Comparison of ENCODE assay signal across 37 cellular contexts in the genomic region with DNA sequence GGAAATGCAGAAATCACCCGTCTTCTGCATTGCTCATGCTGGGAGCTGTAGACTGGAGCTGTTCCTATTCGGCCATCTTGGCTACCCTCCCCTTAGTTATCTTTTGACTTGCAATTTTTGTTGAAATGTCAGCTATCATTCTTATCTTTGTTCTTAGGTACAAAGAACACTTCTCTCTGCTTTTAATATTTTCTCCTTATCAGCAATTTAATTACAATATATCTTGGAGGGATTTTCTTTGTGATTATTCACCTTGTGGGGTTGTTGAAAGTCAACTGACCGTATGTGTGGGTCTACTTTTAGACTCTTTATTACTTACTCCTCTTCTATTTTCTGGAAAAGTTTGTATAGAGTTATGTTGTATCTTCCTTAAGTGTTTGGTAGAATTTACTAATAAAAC. TPM values are rescaled to one million over a fixed set of nuclear protein-coding genes. Genes with fewer than 3 reads are reported as not detected.
"Had no signal": no experiment of that assay in that cellular context is flagged by ENCODE, and none has a peak within 500 bp of the region (broad histone marks: within the 10 kb centered on the region; RNA-seq: fewer than 3 reads in every experiment).

No MANE protein-coding gene starts in this region.

- H3K36me3 Mint-ChIP-seq: activated CD4-positive, alpha-beta memory T cell treated with anti-CD3 and anti-CD28 coated beads for 36 hours; activated naive CD4-positive, alpha-beta T cell treated with anti-CD3 and anti-CD28 coated beads, Interleukin-2, amount 50 U/mL, for 72 hours; activated naive CD8-positive, alpha-beta T cell treated with anti-CD3 and anti-CD28 coated beads for 36 hours had no signal

- H3K4me3 ChIP-seq: adrenal gland, body of pancreas, breast epithelium had no signal

- H3K4me1 ChIP-seq: adrenal gland, breast epithelium had no signal

- H3K4me3 Mint-ChIP-seq: activated B cell treated with CpG ODN at 0.5 μM for 24 hours; activated CD4-positive, alpha-beta memory T cell treated with anti-CD3 and anti-CD28 coated beads for 36 hours; activated CD4-positive, alpha-beta T cell treated with anti-CD3 and anti-CD28 coated beads, Interleukin-2, amount 10 ng/mL, durations not matched to agents 24 days and 14 days; activated CD8-positive, alpha-beta T cell treated with anti-CD3 and anti-CD28 coated beads for 36 hours; activated naive CD4-positive, alpha-beta T cell treated with anti-CD3 and anti-CD28 coated beads for 36 hours; activated naive CD8-positive, alpha-beta T cell treated with anti-CD3 and anti-CD28 coated beads for 36 hours; activated T-cell treated with anti-CD3 and anti-CD28 coated beads, Interleukin-2, amount 50 U/mL, for 4 hours; activated T-cell treated with anti-CD3 and anti-CD28 coated beads, Interleukin-2, amount 50 U/mL, for 72 hours; activated T-helper 1 cell treated with anti-CD3 and anti-CD28 coated beads, Interleukin-12 subunit alpha, Interleukin-12 subunit beta, Interleukin-2, Interleukin-4 antibody, amounts not matched to agents 30 ng/mL and 10 ng/mL and 1 ng/mL, durations not matched to agents 14 hours and 24 hours and 36 hours; activated T-helper 17 cell treated with anti-CD3 and anti-CD28 coated beads, Interleukin-2, amount 50 U/mL, for 72 hours; central memory CD8-positive, alpha-beta T cell; T-helper 1 cell treated with Interleukin-12 subunit alpha and Interleukin-12 subunit beta and Interleukin-4 antibody, amounts not matched to agents 30 μg/mL and 1 μg/mL, for 36 hours; T-helper 2 cell treated with Interferon-gamma antibody and Interleukin-4, amounts not matched to agents 5 μg/mL and 100 μg/mL, for 36 hours had no signal

- DNase-seq: activated B cell treated with CpG ODN at 0.5 μM for 24 hours; activated CD4-positive, alpha-beta T cell treated with anti-CD3 and anti-CD28 coated beads for 4 hours; activated CD4-positive, alpha-beta T cell treated with anti-CD3 and anti-CD28 coated beads, Interleukin-2, amount 10 ng/mL, durations not matched to agents 24 days and 14 days; activated CD4-positive, alpha-beta T cell treated with anti-CD3 and anti-CD28 coated beads, Interleukin-2, amount 50 U/mL, for 1 hour; activated CD4-positive, alpha-beta T cell treated with anti-CD3 and anti-CD28 coated beads, Interleukin-2, amount 50 U/mL, for 4 hours; activated CD4-positive, CD25-positive, alpha-beta regulatory T cell treated with anti-CD3 and anti-CD28 coated beads, Interleukin-2, amount 50 U/mL, for 72 hours; activated CD8-positive, alpha-beta memory T cell treated with anti-CD3 and anti-CD28 coated beads, Interleukin-2, amount 50 U/mL, for 4 hours; activated CD8-positive, alpha-beta T cell treated with anti-CD3 and anti-CD28 coated beads for 36 hours; activated gamma-delta T cell treated with Interleukin-2 at 50 U/mL for 16 hours; activated naive CD4-positive, alpha-beta T cell; activated naive CD4-positive, alpha-beta T cell treated with anti-CD3 and anti-CD28 coated beads for 36 hours; activated naive CD4-positive, alpha-beta T cell treated with anti-CD3 and anti-CD28 coated beads, Interleukin-2, amount 50 U/mL, for 16 hours; activated naive CD8-positive, alpha-beta T cell treated with anti-CD3 and anti-CD28 coated beads for 36 hours; activated T-cell treated with anti-CD3 and anti-CD28 coated beads for 4 hours; activated T-cell treated with anti-CD3 and anti-CD28 coated beads, Interleukin-2, amount 50 U/mL, for 1 hour; activated T-cell treated with anti-CD3 and anti-CD28 coated beads, Interleukin-2, amount 50 U/mL, for 4 hours; activated T-cell treated with anti-CD3 and anti-CD28 coated beads, Interleukin-2, amount 50 U/mL, for 72 hours; adrenal gland; amniotic stem cell; body of pancreas; brain microvascular endothelial cell; caudate nucleus; cerebellar nuclear complex; T-helper 1 cell; T-helper 2 cell; T-helper 9 cell had no signal

- FAIRE-seq: astrocyte had no signal

- H3K4me1 Mint-ChIP-seq: activated B cell treated with CpG ODN at 0.5 μM for 24 hours; activated CD4-positive, alpha-beta T cell treated with anti-CD3 and anti-CD28 coated beads, Interleukin-2, amount 10 ng/mL, durations not matched to agents 24 days and 14 days; activated naive CD8-positive, alpha-beta T cell treated with anti-CD3 and anti-CD28 coated beads for 36 hours; activated T-helper 17 cell treated with anti-CD3 and anti-CD28 coated beads, Interleukin-2, amount 50 U/mL, for 72 hours; central memory CD8-positive, alpha-beta T cell had no signal

- H3K27ac ChIP-seq: adrenal gland, body of pancreas, brain microvascular endothelial cell, breast epithelium, VCaP had no signal

- H3K9me3 Mint-ChIP-seq: activated CD4-positive, alpha-beta memory T cell treated with anti-CD3 and anti-CD28 coated beads for 36 hours; activated CD4-positive, alpha-beta T cell treated with anti-CD3 and anti-CD28 coated beads, Interleukin-2, amount 10 ng/mL, durations not matched to agents 24 days and 14 days; activated CD8-positive, alpha-beta T cell treated with anti-CD3 and anti-CD28 coated beads for 36 hours; activated naive CD4-positive, alpha-beta T cell treated with anti-CD3 and anti-CD28 coated beads for 36 hours; activated naive CD4-positive, alpha-beta T cell treated with anti-CD3 and anti-CD28 coated beads, Interleukin-2, amount 50 U/mL, for 72 hours; activated naive CD8-positive, alpha-beta T cell treated with anti-CD3 and anti-CD28 coated beads for 36 hours; activated T-cell treated with anti-CD3 and anti-CD28 coated beads, Interleukin-2, amount 50 U/mL, for 4 hours; activated T-helper 1 cell treated with anti-CD3 and anti-CD28 coated beads, Interleukin-12 subunit alpha, Interleukin-12 subunit beta, Interleukin-2, Interleukin-4 antibody, amounts not matched to agents 30 ng/mL and 10 ng/mL and 1 ng/mL, durations not matched to agents 14 hours and 24 hours and 36 hours; activated T-helper 17 cell treated with anti-CD3 and anti-CD28 coated beads, Interleukin-2, amount 50 U/mL, for 72 hours; central memory CD8-positive, alpha-beta T cell; T-helper 1 cell treated with Interleukin-12 subunit alpha and Interleukin-12 subunit beta and Interleukin-4 antibody, amounts not matched to agents 30 μg/mL and 1 μg/mL, for 36 hours; T-helper 2 cell treated with Interferon-gamma antibody and Interleukin-4, amounts not matched to agents 5 μg/mL and 100 μg/mL, for 36 hours had no signal

- ATAC-seq: activated CD8-positive, alpha-beta T cell treated with anti-CD3 and anti-CD28 coated beads for 36 hours; activated naive CD4-positive, alpha-beta T cell treated with anti-CD3 and anti-CD28 coated beads, Interleukin-2, amount 50 U/mL, for 72 hours; activated T-cell treated with anti-CD3 and anti-CD28 coated beads, Interleukin-2, amount 50 U/mL, for 4 hours; activated T-cell treated with anti-CD3 and anti-CD28 coated beads, Interleukin-2, amount 50 U/mL, for 72 hours; activated T-helper 17 cell treated with anti-CD3 and anti-CD28 coated beads, Interleukin-2, amount 50 U/mL, for 72 hours; body of pancreas had no signal

- H3K9me3 ChIP-seq: adrenal gland, body of pancreas, breast epithelium had no signal

- H3K27ac Mint-ChIP-seq: activated B cell treated with CpG ODN at 0.5 μM for 24 hours; activated CD4-positive, alpha-beta memory T cell treated with anti-CD3 and anti-CD28 coated beads for 36 hours; activated CD4-positive, alpha-beta T cell treated with anti-CD3 and anti-CD28 coated beads, Interleukin-2, amount 10 ng/mL, durations not matched to agents 24 days and 14 days; activated CD8-positive, alpha-beta T cell treated with anti-CD3 and anti-CD28 coated beads for 36 hours; activated naive CD4-positive, alpha-beta T cell treated with anti-CD3 and anti-CD28 coated beads for 36 hours; activated naive CD4-positive, alpha-beta T cell treated with anti-CD3 and anti-CD28 coated beads, Interleukin-2, amount 50 U/mL, for 72 hours; activated naive CD8-positive, alpha-beta T cell treated with anti-CD3 and anti-CD28 coated beads for 36 hours; activated T-cell treated with anti-CD3 and anti-CD28 coated beads, Interleukin-2, amount 50 U/mL, for 72 hours; activated T-helper 1 cell treated with anti-CD3 and anti-CD28 coated beads, Interleukin-12 subunit alpha, Interleukin-12 subunit beta, Interleukin-2, Interleukin-4 antibody, amounts not matched to agents 30 ng/mL and 10 ng/mL and 1 ng/mL, durations not matched to agents 14 hours and 24 hours and 36 hours; activated T-helper 17 cell treated with anti-CD3 and anti-CD28 coated beads, Interleukin-2, amount 50 U/mL, for 72 hours; T-helper 1 cell treated with Interleukin-12 subunit alpha and Interleukin-12 subunit beta and Interleukin-4 antibody, amounts not matched to agents 30 μg/mL and 1 μg/mL, for 36 hours; T-helper 2 cell treated with Interferon-gamma antibody and Interleukin-4, amounts not matched to agents 5 μg/mL and 100 μg/mL, for 36 hours had no signal

RNA-seq across cellular contexts. Expression of a gene that starts 43.1 kb away (rescaled TPM):
- total RNA-seq: activated B cell treated with CpG ODN at 0.5 μM for 24 hours; activated CD4-positive, alpha-beta memory T cell treated with anti-CD3 and anti-CD28 coated beads for 36 hours; activated CD4-positive, alpha-beta T cell treated with anti-CD3 and anti-CD28 coated beads, Interleukin-2, amount 10 ng/mL, durations not matched to agents 24 days and 14 days; activated CD8-positive, alpha-beta memory T cell treated with anti-CD3 and anti-CD28 coated beads for 36 hours; activated CD8-positive, alpha-beta T cell treated with anti-CD3 and anti-CD28 coated beads for 36 hours; activated naive CD4-positive, alpha-beta T cell treated with anti-CD3 and anti-CD28 coated beads for 36 hours; activated naive CD4-positive, alpha-beta T cell treated with anti-CD3 and anti-CD28 coated beads, Interleukin-2, amount 50 U/mL, for 72 hours; activated T-cell treated with anti-CD3 and anti-CD28 coated beads, Interleukin-2, amount 50 U/mL, for 4 hours; activated T-cell treated with anti-CD3 and anti-CD28 coated beads, Interleukin-2, amount 50 U/mL, for 72 hours; activated T-helper 1 cell treated with anti-CD3 and anti-CD28 coated beads, Interleukin-12 subunit alpha, Interleukin-12 subunit beta, Interleukin-2, Interleukin-4 antibody, amounts not matched to agents 30 ng/mL and 10 ng/mL and 1 ng/mL, durations not matched to agents 14 hours and 24 hours and 36 hours; activated T-helper 17 cell treated with anti-CD3 and anti-CD28 coated beads, Interleukin-2, amount 50 U/mL, for 72 hours had no signal

RNA-seq across cellular contexts. Expression of a gene that starts 49.5 kb away (rescaled TPM):
- total RNA-seq: activated B cell treated with CpG ODN at 0.5 μM for 24 hours; activated CD4-positive, alpha-beta memory T cell treated with anti-CD3 and anti-CD28 coated beads for 36 hours; activated CD4-positive, alpha-beta T cell treated with anti-CD3 and anti-CD28 coated beads, Interleukin-2, amount 10 ng/mL, durations not matched to agents 24 days and 14 days; activated CD8-positive, alpha-beta memory T cell treated with anti-CD3 and anti-CD28 coated beads for 36 hours; activated CD8-positive, alpha-beta T cell treated with anti-CD3 and anti-CD28 coated beads for 36 hours; activated naive CD4-positive, alpha-beta T cell treated with anti-CD3 and anti-CD28 coated beads for 36 hours; activated naive CD4-positive, alpha-beta T cell treated with anti-CD3 and anti-CD28 coated beads, Interleukin-2, amount 50 U/mL, for 72 hours; activated naive CD8-positive, alpha-beta T cell treated with anti-CD3 and anti-CD28 coated beads for 36 hours; activated T-cell treated with anti-CD3 and anti-CD28 coated beads, Interleukin-2, amount 50 U/mL, for 4 hours; activated T-helper 1 cell treated with anti-CD3 and anti-CD28 coated beads, Interleukin-12 subunit alpha, Interleukin-12 subunit beta, Interleukin-2, Interleukin-4 antibody, amounts not matched to agents 30 ng/mL and 10 ng/mL and 1 ng/mL, durations not matched to agents 14 hours and 24 hours and 36 hours had no signal
